ENCODE assay signal across 15 cellular contexts in the genomic region with DNA sequence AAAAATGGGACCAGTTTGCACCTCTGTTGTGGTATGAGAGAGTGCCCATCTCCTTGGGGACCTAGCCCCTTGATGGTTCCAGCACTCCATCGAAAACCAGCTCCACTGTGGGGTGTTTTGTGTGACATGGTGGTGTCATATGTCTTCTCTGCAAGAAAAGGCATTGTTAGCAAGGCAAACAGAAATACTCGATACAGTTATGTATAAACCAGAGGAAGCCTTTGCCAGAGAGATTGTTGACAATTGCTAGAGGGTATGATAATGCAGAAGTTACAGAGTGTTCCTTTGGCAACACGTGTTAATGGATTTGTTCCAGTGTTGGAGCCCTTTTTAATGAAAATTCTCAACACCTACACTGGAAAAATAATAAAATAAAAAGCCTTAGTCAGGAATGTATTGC.
DNase-seq lines count a peak whose midpoint lies in the region; ATAC-seq, FAIRE-seq and TF ChIP-seq lines count a peak whose summit lies in the region.
"Had no signal": no experiment of that assay in that cellular context is flagged by ENCODE, and none has a peak within 500 bp of the region (broad histone marks: within the 10 kb centered on the region; RNA-seq: fewer than 3 reads in every experiment).

No MANE protein-coding gene starts in this region.

- no peak for TF ChIP-seq RAD21 in SK-N-SH (IDR thresholded peaks at IDR 0.05; ENCODE audit: low read length)

- TF ChIP-seq EP300 in SK-N-SH (IDR thresholded peaks at IDR 0.05; ENCODE audit: borderline replicate concordance in 1 of 2, low read depth in 1 of 2, low read length in 1 of 2) = no peak

- no peaks in the 10 kb centered on the region for H3K36me3 ChIP-seq in HEK293 (ENCODE audit: control insufficient read depth in 2 of 2, insufficient read depth in 1 of 2, low read length in 2 of 2)
- no peaks in the 10 kb centered on the region for H3K36me3 ChIP-seq in OCI-LY1 (ENCODE audit: insufficient read depth, low read length)
- no peaks in the 10 kb centered on the region for H3K36me3 ChIP-seq in pancreas
- no peaks in the 10 kb centered on the region for H3K36me3 ChIP-seq in SK-N-SH (replicated peaks in 1 of 2; ENCODE audit: control insufficient read depth in 1 of 2, insufficient read depth in 2 of 2, low read length in 1 of 2)
- H3K36me3 ChIP-seq: BLaER1 treated with 17β-estradiol and CSF1 and Interleukin-3, amounts not matched to agents 10 nM and 100 nM; colonic mucosa had no signal

- H3K9me2 ChIP-seq in OCI-LY1 (ENCODE audit: low read depth, low read length) (no peaks in the 10 kb centered on the region), SK-N-SH (no peaks in the 10 kb centered on the region)

- DNase-seq in left ventricle myocardium superior (no peak), pancreas (peak in 3 of 6 donors; percentile 37 to 43 (median 42)), SK-N-SH (no peak), germinal center (ENCODE audit: low spot score) (no peak), SW480 (ENCODE audit: low spot score) (no peak)
- DNase-seq: activated CD4-positive, alpha-beta memory T cell treated with anti-CD3 and anti-CD28 coated beads, Interleukin-2, amount 10 ng/mL, durations not matched to agents 7 days and 5 days; colonic mucosa; HFFc6; IMR-90; PC-9 had no signal

- H3K27ac ChIP-seq in HEK293 (ENCODE audit: extremely low read depth, low read depth, low read length) (no peak overlapping the region), OCI-LY1 (ENCODE audit: low read depth, low read length, poor library complexity, severe bottlenecking) (peak overlapping the region; percentile 94), pancreas (peak overlapping the region in 3 of 4 donors; percentile 53 to 67 (median 64)), SK-N-SH (ENCODE audit: low read depth in 2 of 2, low read length in 1 of 2) (no peak overlapping the region)
- H3K27ac ChIP-seq: BLaER1 treated with 17β-estradiol and CSF1 and Interleukin-3, amounts not matched to agents 10 nM and 100 nM; colonic mucosa; PC-9 had no signal

- H2AFZ ChIP-seq in OCI-LY1 (ENCODE audit: low read length) (no peak overlapping the region), SK-N-SH (ENCODE audit: low read depth) (no peak overlapping the region)
- H2AFZ ChIP-seq: PC-9 had no signal

- H3K4me1 ChIP-seq in HEK293 (ENCODE audit: control insufficient read depth, insufficient read depth, low read length) (no peaks in the 10 kb centered on the region), OCI-LY1 (ENCODE audit: insufficient read depth, low read length, severe bottlenecking) (peaks cover 80% of the 10 kb centered on the region), pancreas (peaks cover 34 to 51% (median 46%) of the 10 kb centered on the region in 3 donors), SK-N-SH (ENCODE audit: control insufficient read depth in 1 of 2, insufficient read depth in 2 of 2, low read depth in 1 of 2, low read length in 1 of 2) (no peaks in the 10 kb centered on the region)
- H3K4me1 ChIP-seq: colonic mucosa had no signal

- peak overlapping the region; percentile 40; the same call in 1 of the 2 replicates for H3K9ac ChIP-seq in OCI-LY1 (ENCODE audit: low read length)
- no peak overlapping the region for H3K9ac ChIP-seq in SK-N-SH
- H3K9ac ChIP-seq: BLaER1 treated with 17β-estradiol and CSF1 and Interleukin-3, amounts not matched to agents 10 nM and 100 nM had no signal

- CTCF ChIA-PET in HEK293 (lab: Yijun Ruan, JAX) (no interaction called here), SK-N-SH (lab: Yijun Ruan, JAX) (no interaction called here)

- no peaks in the 10 kb centered on the region for H3K27me3 ChIP-seq in OCI-LY1 (ENCODE audit: insufficient read depth, low read length)
- H3K27me3 ChIP-seq in pancreas = no peaks in the 10 kb centered on the region
- H3K27me3 ChIP-seq in SK-N-SH (ENCODE audit: insufficient read depth) = peaks cover 21% of the 10 kb centered on the region; the same call in 1 of the 2 replicates
- H3K27me3 ChIP-seq: BLaER1 treated with 17β-estradiol and CSF1 and Interleukin-3, amounts not matched to agents 10 nM and 100 nM; colonic mucosa had no signal

- POLR2A ChIA-PET in HEK293 (lab: Yijun Ruan, JAX) (no interaction called here), SK-N-SH (lab: Yijun Ruan, JAX) (no interaction called here)

- ATAC-seq in left ventricle myocardium superior = peak; percentile 73
- peak; percentile 87 to 91 (median 89) for ATAC-seq in pancreas
- ATAC-seq: SK-N-SH treated with all-trans-retinoic acid at 6 μM for 48 hours had no signal

- WGBS in pancreas, 2 donors = 11 to 12% methylated on average over 3 of the region's 3 CpGs
- 3% methylated on average over 3 of the region's 3 CpGs for WGBS in SK-N-SH (ENCODE audit: low lambda C conversion rate)

- H3K79me2 ChIP-seq in OCI-LY1 (ENCODE audit: insufficient read depth, low read length) (peaks cover 6% of the 10 kb centered on the region), SK-N-SH (ENCODE audit: insufficient read depth) (no peaks in the 10 kb centered on the region)

- no peak for TF ChIP-seq CTCF in HEK293 (tag by site-specific recombination; IDR thresholded peaks at IDR 0.05)
- no peak for TF ChIP-seq CTCF in OCI-LY1 (IDR thresholded peaks at IDR 0.05; ENCODE audit: low read length)
- TF ChIP-seq CTCF in pancreas (IDR thresholded peaks at IDR 0.05) = no peak
- TF ChIP-seq CTCF in SK-N-SH (IDR thresholded peaks at IDR 0.05) = no peak

- no peaks in the 10 kb centered on the region for H3F3A ChIP-seq in OCI-LY1 (ENCODE audit: insufficient read depth, low read length)
- no peaks in the 10 kb centered on the region for H3F3A ChIP-seq in SK-N-SH (replicated peaks; ENCODE audit: insufficient read depth)

- H3K4me3 ChIP-seq in HEK293 (ENCODE audit: low read depth, low read length) (no peak overlapping the region), OCI-LY1 (ENCODE audit: low read depth, low read length, poor library complexity, severe bottlenecking) (peak overlapping the region; percentile 38), pancreas (no peak overlapping the region), SK-N-SH (ENCODE audit: low read depth in 2 of 2, low read length in 1 of 2) (no peak overlapping the region)
- H3K4me3 ChIP-seq: BLaER1 treated with 17β-estradiol and CSF1 and Interleukin-3, amounts not matched to agents 10 nM and 100 nM; colonic mucosa; PC-9 had no signal

- H3K4me2 ChIP-seq in OCI-LY1 (ENCODE audit: low read length) (peak overlapping the region; percentile 63), SK-N-SH (no peak overlapping the region)
- H3K4me2 ChIP-seq: BLaER1 treated with 17β-estradiol and CSF1 and Interleukin-3, amounts not matched to agents 10 nM and 100 nM; PC-9 had no signal

- intact Hi-C loops in left ventricle myocardium superior (cut with micrococcal nuclease) (no loop called here), pancreas (cut with DNase I) (no loop called here)

- H4K20me1 ChIP-seq in OCI-LY1 (ENCODE audit: insufficient read depth, low read length) = no peaks in the 10 kb centered on the region
- no peaks in the 10 kb centered on the region for H4K20me1 ChIP-seq in SK-N-SH (ENCODE audit: insufficient read depth)
- H4K20me1 ChIP-seq: BLaER1 treated with 17β-estradiol and CSF1 and Interleukin-3, amounts not matched to agents 10 nM and 100 nM had no signal

- FAIRE-seq in pancreas (lab: Jason Lieb, UNC) = peak; percentile 71
- FAIRE-seq: GM19239 had no signal

- H3K9me3 ChIP-seq in HEK293 (ENCODE audit: control insufficient read depth, insufficient read depth, low read depth, low read length) (no peaks in the 10 kb centered on the region), OCI-LY1 (ENCODE audit: low read length) (no peaks in the 10 kb centered on the region), pancreas (no peaks in the 10 kb centered on the region), SK-N-SH (no peaks in the 10 kb centered on the region)
- H3K9me3 ChIP-seq: colonic mucosa had no signal

TF ChIP-seq in HEK293, 187 proteins besides CTCF, POLR2A, EP300 and RAD21:
- no peak for TF ChIP-seq TRIM28 (IDR thresholded peaks at IDR 0.05; ENCODE audit: borderline replicate concordance, low read length)
- TF ChIP-seq, protein P1, sequence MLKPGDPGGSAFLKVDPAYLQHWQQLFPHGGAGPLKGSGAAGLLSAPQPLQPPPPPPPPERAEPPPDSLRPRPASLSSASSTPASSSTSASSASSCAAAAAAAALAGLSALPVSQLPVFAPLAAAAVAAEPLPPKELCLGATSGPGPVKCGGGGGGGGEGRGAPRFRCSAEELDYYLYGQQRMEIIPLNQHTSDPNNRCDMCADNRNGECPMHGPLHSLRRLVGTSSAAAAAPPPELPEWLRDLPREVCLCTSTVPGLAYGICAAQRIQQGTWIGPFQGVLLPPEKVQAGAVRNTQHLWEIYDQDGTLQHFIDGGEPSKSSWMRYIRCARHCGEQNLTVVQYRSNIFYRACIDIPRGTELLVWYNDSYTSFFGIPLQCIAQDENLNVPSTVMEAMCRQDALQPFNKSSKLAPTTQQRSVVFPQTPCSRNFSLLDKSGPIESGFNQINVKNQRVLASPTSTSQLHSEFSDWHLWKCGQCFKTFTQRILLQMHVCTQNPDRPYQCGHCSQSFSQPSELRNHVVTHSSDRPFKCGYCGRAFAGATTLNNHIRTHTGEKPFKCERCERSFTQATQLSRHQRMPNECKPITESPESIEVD (tag by site-specific recombination; IDR thresholded peaks at IDR 0.05) = 0 out of 2 replicates have a peak, but pooled peaks have one; percentile 31

TF ChIP-seq in SK-N-SH, 30 proteins besides CTCF, POLR2A, EP300 and RAD21:
- TF ChIP-seq FOSL2 (IDR thresholded peaks at IDR 0.05; ENCODE audit: borderline replicate concordance, low read depth) = no peak
- TF ChIP-seq SMC3 (IDR thresholded peaks at IDR 0.05; ENCODE audit: low read depth, low read length) = no peak
- TF ChIP-seq NRF1 (IDR thresholded peaks at IDR 0.05; ENCODE audit: low read depth, low read length) = no peak

Comparison
In these comparisons a context has a peak if more than half of its experiments do, and no peak if none do; other contexts are left out.
1. H3K27ac ChIP-seq: peak in OCI-LY1 (single experiment) and pancreas (3 of 4); none in HEK293 (single experiment) and SK-N-SH (0 of 2).